22 cellular contexts compared by ENCODE assay signal in genomic region chr21:27823652-27824201, GRCh38.
DNase-seq lines count a peak whose midpoint lies in the region; ATAC-seq, FAIRE-seq and TF ChIP-seq lines count a peak whose summit lies in the region.
"Had no signal": no experiment of that assay in that cellular context is flagged by ENCODE, and none has a peak within 500 bp of the region (broad histone marks: within the 10 kb centered on the region; RNA-seq: fewer than 3 reads in every experiment).

No MANE protein-coding gene starts in this region.

- no peaks in the 10 kb centered on the region for H3K27me3 Mint-ChIP-seq in mesothelial cell of epicardium (ENCODE audit: low read depth)
- no peaks in the 10 kb centered on the region for H3K27me3 Mint-ChIP-seq in activated T-cell treated with anti-CD3 and anti-CD28 coated beads, Interleukin-2, amount 50 U/mL, for 72 hours (ENCODE audit: low read depth)
- no peaks in the 10 kb centered on the region for H3K27me3 Mint-ChIP-seq in CD8-positive, alpha-beta memory T cell
- H3K27me3 Mint-ChIP-seq: B cell; CD4-positive, CD25-positive, alpha-beta regulatory T cell had no signal

- H3K9me3 Mint-ChIP-seq in mesothelial cell of epicardium, result peaks cover 15% of the 10 kb centered on the region
- H3K9me3 Mint-ChIP-seq in activated T-cell treated with anti-CD3 and anti-CD28 coated beads, Interleukin-2, amount 50 U/mL, for 72 hours, result peaks cover 0 to 6% of the 10 kb centered on the region in 2 donors
- peaks cover 2 to 10% (median 5%) of the 10 kb centered on the region in 5 donors for H3K9me3 Mint-ChIP-seq in CD8-positive, alpha-beta memory T cell

- DNase-seq in H54 (ENCODE audit: insufficient read length, low spot score) (no peak), NCI-H226 (peak; percentile 21), fibroblast of villous mesenchyme (ENCODE audit: low read depth) (peak; percentile 54), mesothelial cell of epicardium (ENCODE audit: low spot score in 2 of 2, unreplicated experiment in 2 of 2) (no peak)
- no peak for DNase-seq in activated T-cell treated with anti-CD3 and anti-CD28 coated beads, Interleukin-2, amount 50 U/mL, for 72 hours
- DNase-seq in CD8-positive, alpha-beta memory T cell, result no peak
- DNase-seq: CD4-positive, CD25-positive, alpha-beta regulatory T cell; CD8-positive, alpha-beta T cell; DMS 273 treated with DMSO at 0.1 percent for 48 hours; DMS79; EL; GDM1; GOT3; H9 had no signal

- no peak for TF ChIP-seq CTCF in fibroblast of villous mesenchyme (IDR thresholded peaks at IDR 0.05; ENCODE audit: insufficient read depth, low read depth, low read length)
- no peak for TF ChIP-seq CTCF in mesothelial cell of epicardium (IDR thresholded peaks at IDR 0.05; ENCODE audit: unreplicated experiment)

- POLR2A ChIA-PET in CD8-positive, alpha-beta memory T cell (lab: Charles Lee), result no interaction called here

- no peak overlapping the region for H3K27ac ChIP-seq in CD8-positive, alpha-beta memory T cell (ENCODE audit: low read depth, low read length)
- H3K27ac ChIP-seq: BLaER1, C4-2B had no signal

- TF ChIP-seq POLR2A in H54 (IDR thresholded peaks at IDR 0.05; ENCODE audit: low read depth, low read length), result no peak

- H3K4me3 Mint-ChIP-seq in mesothelial cell of epicardium, result no peak overlapping the region
- H3K4me3 Mint-ChIP-seq in activated T-cell treated with anti-CD3 and anti-CD28 coated beads, Interleukin-2, amount 50 U/mL, for 72 hours, result no peak overlapping the region
- H3K4me3 Mint-ChIP-seq in CD8-positive, alpha-beta memory T cell, result no peak overlapping the region
- H3K4me3 Mint-ChIP-seq: B cell; CD4-positive, CD25-positive, alpha-beta regulatory T cell; CD8-positive, alpha-beta T cell; H9 had no signal

- H3K36me3 ChIP-seq in CD8-positive, alpha-beta memory T cell (ENCODE audit: insufficient read depth, low read length), result no peaks in the 10 kb centered on the region
- H3K36me3 ChIP-seq: BLaER1 had no signal

- H3K36me3 Mint-ChIP-seq in mesothelial cell of epicardium, result no peaks in the 10 kb centered on the region
- no peaks in the 10 kb centered on the region for H3K36me3 Mint-ChIP-seq in activated T-cell treated with anti-CD3 and anti-CD28 coated beads, Interleukin-2, amount 50 U/mL, for 72 hours (ENCODE audit: insufficient read depth in 2 of 2)
- no peaks in the 10 kb centered on the region for H3K36me3 Mint-ChIP-seq in CD8-positive, alpha-beta memory T cell
- H3K36me3 Mint-ChIP-seq: CD4-positive, CD25-positive, alpha-beta regulatory T cell; CD8-positive, alpha-beta T cell had no signal

- no peaks in the 10 kb centered on the region for H3K9me3 ChIP-seq in CD8-positive, alpha-beta memory T cell (ENCODE audit: low read length)
- H3K9me3 ChIP-seq: BLaER1 had no signal

- H3K4me3 ChIP-seq in fibroblast of villous mesenchyme (ENCODE audit: low read depth, low read length), result no peak overlapping the region
- no peak overlapping the region for H3K4me3 ChIP-seq in CD8-positive, alpha-beta memory T cell (ENCODE audit: low read length)
- H3K4me3 ChIP-seq: BLaER1, GM12878 had no signal

- no peaks in the 10 kb centered on the region for H3K27me3 ChIP-seq in CD8-positive, alpha-beta memory T cell (ENCODE audit: insufficient read depth, low read length, poor library complexity, severe bottlenecking)
- H3K27me3 ChIP-seq: BLaER1 had no signal

- CTCF ChIA-PET in CD8-positive, alpha-beta memory T cell (lab: Charles Lee), result no interaction called here

- peak; percentile 6 for FAIRE-seq in H54 (lab: Jason Lieb, UNC)
- FAIRE-seq: D721Med, GM12878 had no signal

- peak overlapping the region; percentile 59 for H3K27ac Mint-ChIP-seq in mesothelial cell of epicardium
- H3K27ac Mint-ChIP-seq in activated T-cell treated with anti-CD3 and anti-CD28 coated beads, Interleukin-2, amount 50 U/mL, for 72 hours, result no peak overlapping the region
- no peak overlapping the region for H3K27ac Mint-ChIP-seq in CD8-positive, alpha-beta memory T cell
- H3K27ac Mint-ChIP-seq: B cell; CD4-positive, CD25-positive, alpha-beta regulatory T cell; CD8-positive, alpha-beta T cell had no signal

- H3K4me1 Mint-ChIP-seq in mesothelial cell of epicardium, result peaks cover 15% of the 10 kb centered on the region
- no peaks in the 10 kb centered on the region for H3K4me1 Mint-ChIP-seq in activated T-cell treated with anti-CD3 and anti-CD28 coated beads, Interleukin-2, amount 50 U/mL, for 72 hours (ENCODE audit: low read depth)
- no peaks in the 10 kb centered on the region for H3K4me1 Mint-ChIP-seq in CD8-positive, alpha-beta memory T cell
- H3K4me1 Mint-ChIP-seq: B cell; CD4-positive, CD25-positive, alpha-beta regulatory T cell; H9 had no signal

- no peak for ATAC-seq in activated T-cell treated with anti-CD3 and anti-CD28 coated beads, Interleukin-2, amount 50 U/mL, for 72 hours (replicated peaks in 1 of 2)
- ATAC-seq in HG02798 (IDR thresholded peaks at IDR 0.05; ENCODE audit: poor library complexity, unreplicated experiment) (no peak), GM18858 (IDR thresholded peaks at IDR 0.05; ENCODE audit: unreplicated experiment) (no peak)
- ATAC-seq: CD8-positive, alpha-beta T cell; GM12878; HCT116 had no signal

- H3K4me1 ChIP-seq in CD8-positive, alpha-beta memory T cell (ENCODE audit: insufficient read depth, low read length), result no peaks in the 10 kb centered on the region
- H3K4me1 ChIP-seq: BLaER1 had no signal

Comparison
In these comparisons a context has a peak if more than half of its experiments do, and no peak if none do; other contexts are left out.
1. DNase-seq: peak in NCI-H226 (single experiment) and fibroblast of villous mesenchyme (single experiment); none in H54 (single experiment), mesothelial cell of epicardium (0 of 2), activated T-cell treated with anti-CD3 and anti-CD28 coated beads, Interleukin-2, amount 50 U/mL, for 72 hours (0 of 2) and CD8-positive, alpha-beta memory T cell (0 of 5).